Comparison of ENCODE assay signal across 8 cellular contexts in the genomic region with DNA sequence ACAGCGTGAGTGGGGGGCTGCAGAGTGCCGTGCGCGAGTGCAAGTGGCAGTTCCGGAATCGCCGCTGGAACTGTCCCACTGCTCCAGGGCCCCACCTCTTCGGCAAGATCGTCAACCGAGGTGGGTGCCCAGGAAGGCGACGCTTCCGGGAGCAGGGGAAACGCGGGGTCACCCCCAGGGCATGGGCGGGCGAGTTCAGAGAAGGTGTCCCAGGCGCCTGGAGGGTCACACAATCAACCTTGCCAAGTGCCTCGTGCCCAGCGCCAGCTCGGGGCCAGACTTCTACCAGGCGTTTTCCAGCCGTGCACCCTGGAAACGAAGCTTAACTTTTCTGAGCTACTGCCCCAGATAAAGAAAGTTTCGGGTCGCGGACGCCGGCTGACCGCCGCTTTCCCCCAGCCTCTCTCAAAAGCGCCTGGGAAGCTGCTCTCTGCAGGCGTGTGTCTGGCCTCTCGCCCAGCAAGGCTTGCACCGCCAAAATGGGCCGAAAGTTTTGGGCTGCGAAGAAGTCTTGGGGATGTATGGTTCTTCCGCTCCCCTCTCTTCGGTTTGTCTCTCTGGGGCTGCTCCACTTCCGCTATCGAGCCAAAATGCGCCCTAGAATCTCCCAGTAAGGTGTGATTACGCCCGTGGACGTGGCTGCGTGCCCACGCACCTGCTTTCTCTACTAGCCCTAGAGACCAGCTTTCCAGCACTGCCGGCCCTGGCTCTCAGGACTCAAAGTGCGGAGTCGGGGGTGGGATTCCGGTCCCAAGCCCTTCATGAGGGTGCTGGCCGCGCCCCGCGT. TPM values are rescaled to one million over a fixed set of nuclear protein-coding genes. Genes with fewer than 3 reads are reported as not detected.
DNase-seq lines count a peak whose midpoint lies in the region; ATAC-seq, FAIRE-seq and TF ChIP-seq lines count a peak whose summit lies in the region.

No MANE protein-coding gene starts in this region.

- intact Hi-C loops in activated CD4-positive, alpha-beta T cell treated with anti-CD3 and anti-CD28 coated beads, Interleukin-2, amount 10 ng/mL, durations not matched to agents 24 days and 14 days (cut with micrococcal nuclease), result loop anchor here (1.0 to 5.0 kb wide), 7 partner anchors 8 to 977 kb away; partner anchors contain the start of genes COL2A1, DDX23 and WNT10B
- intact Hi-C loops in gastrocnemius medialis (cut with DNase I; ENCODE audit: low total_unique reads), result no loop called here

- no peaks in the 10 kb centered on the region for H3K36me3 ChIP-seq in gastrocnemius medialis

- H3K27ac Mint-ChIP-seq in activated CD4-positive, alpha-beta T cell treated with anti-CD3 and anti-CD28 coated beads, Interleukin-2, amount 10 ng/mL, durations not matched to agents 24 days and 14 days, result no peak overlapping the region

- DNase-seq in GM12891 (ENCODE audit: insufficient read length, low spot score), result no peak
- DNase-seq in activated CD4-positive, alpha-beta T cell treated with anti-CD3 and anti-CD28 coated beads, Interleukin-2, amount 10 ng/mL, durations not matched to agents 24 days and 14 days, result peak; percentile 82
- DNase-seq in fibroblast of villous mesenchyme (ENCODE audit: low read depth), result no peak
- no peak for DNase-seq in gastrocnemius medialis
- DNase-seq in DMS153 (lab: John Stamatoyannopoulos, UW), result no peak
- no peak for DNase-seq in NCI-H1436 treated with DMSO at 0.1 percent for 48 hours (lab: John Stamatoyannopoulos, UW)

- H3K9me3 Mint-ChIP-seq in activated CD4-positive, alpha-beta T cell treated with anti-CD3 and anti-CD28 coated beads, Interleukin-2, amount 10 ng/mL, durations not matched to agents 24 days and 14 days, result no peaks in the 10 kb centered on the region

- no peaks in the 10 kb centered on the region for H3K9me3 ChIP-seq in gastrocnemius medialis

- H3K27me3 ChIP-seq in gastrocnemius medialis, result peaks cover 76 to 82% (median 82%) of the 10 kb centered on the region in 3 donors

- in situ Hi-C loops in gastrocnemius medialis (cut with MboI; ENCODE audit: low sequenced_read_pairs in 4 of 4), result loop anchor here in 1 of 4 donors (25.0 kb wide), 1 partner anchor 117 kb away; the partner anchor contains the start of genes DDX23 and RND1

- H3K27ac ChIP-seq in gastrocnemius medialis, result no peak overlapping the region

- peaks cover 87% of the 10 kb centered on the region for H3K27me3 Mint-ChIP-seq in activated CD4-positive, alpha-beta T cell treated with anti-CD3 and anti-CD28 coated beads, Interleukin-2, amount 10 ng/mL, durations not matched to agents 24 days and 14 days

- peak in 1 of 2 donors; percentile 21 for ATAC-seq in gastrocnemius medialis
- no peak for ATAC-seq in GM18505 (IDR thresholded peaks at IDR 0.05; ENCODE audit: unreplicated experiment)
- no peak for ATAC-seq in HG02678 (IDR thresholded peaks at IDR 0.05; ENCODE audit: unreplicated experiment)

- TF ChIP-seq POLR2A in GM12891 (IDR thresholded peaks at IDR 0.05; ENCODE audit: low read depth, low read length), result no peak
- no peak for TF ChIP-seq POLR2A in gastrocnemius medialis (IDR thresholded peaks at IDR 0.05)
- no peak for TF ChIP-seq POLR2A in GM18505 (IDR thresholded peaks at IDR 0.05; ENCODE audit: borderline replicate concordance, extremely low read depth, insufficient read depth, insufficient read length)

- H3K4me1 ChIP-seq in gastrocnemius medialis, result peaks cover 30 to 33% of the 10 kb centered on the region in 2 donors

- peak overlapping the region; percentile 73 for H3K4me3 Mint-ChIP-seq in activated CD4-positive, alpha-beta T cell treated with anti-CD3 and anti-CD28 coated beads, Interleukin-2, amount 10 ng/mL, durations not matched to agents 24 days and 14 days

- TF ChIP-seq CTCF in fibroblast of villous mesenchyme (IDR thresholded peaks at IDR 0.05; ENCODE audit: insufficient read depth, low read depth, low read length), result no peak
- TF ChIP-seq CTCF in gastrocnemius medialis (IDR thresholded peaks at IDR 0.05 in 4 of 5, conservative IDR thresholded peaks at IDR 0.05 in 1 of 5), result no peak

- H3K4me1 Mint-ChIP-seq in activated CD4-positive, alpha-beta T cell treated with anti-CD3 and anti-CD28 coated beads, Interleukin-2, amount 10 ng/mL, durations not matched to agents 24 days and 14 days, result peaks cover 55% of the 10 kb centered on the region

- H3K4me3 ChIP-seq in fibroblast of villous mesenchyme (ENCODE audit: low read depth, low read length), result peak overlapping the region; percentile 10
- H3K4me3 ChIP-seq in gastrocnemius medialis, result peak overlapping the region; percentile 37 to 60 (median 48)

- FAIRE-seq in GM12891 (lab: Jason Lieb, UNC), result peak; percentile 50

- peaks cover 2% of the 10 kb centered on the region for H3K36me3 Mint-ChIP-seq in activated CD4-positive, alpha-beta T cell treated with anti-CD3 and anti-CD28 coated beads, Interleukin-2, amount 10 ng/mL, durations not matched to agents 24 days and 14 days (ENCODE audit: low read depth)

TF ChIP-seq in GM12891, 5 proteins besides CTCF, POLR2A, EP300 and RAD21:
- TF ChIP-seq SPI1 (IDR thresholded peaks at IDR 0.05; ENCODE audit: low read depth, low read length), result peak; percentile 62
- TF ChIP-seq PAX5 (IDR thresholded peaks at IDR 0.05; ENCODE audit: insufficient read depth, low read length, severe bottlenecking), result no peak
- no peak for TF ChIP-seq TAF1 (IDR thresholded peaks at IDR 0.05; ENCODE audit: low read depth, low read length)
- TF ChIP-seq POU2F2 (IDR thresholded peaks at IDR 0.05; ENCODE audit: low read depth, low read length), result no peak

RNA-seq across cellular contexts. Expression of gene WNT1, which starts 1.7 kb away (rescaled TPM):
- polyA plus RNA-seq in GM12891 (2012; ENCODE audit: low read depth, missing spikeins), result not detected
- total RNA-seq in activated CD4-positive, alpha-beta T cell treated with anti-CD3 and anti-CD28 coated beads, Interleukin-2, amount 10 ng/mL, durations not matched to agents 24 days and 14 days, result not detected in 2 replicates
- total RNA-seq in fibroblast of villous mesenchyme (not detected in 2 replicates), gastrocnemius medialis (not detected)

RNA-seq across cellular contexts. Expression of gene WNT10B, which starts 8.3 kb away (rescaled TPM):
- 0.30 TPM for polyA plus RNA-seq in GM12891 (2012; ENCODE audit: low read depth, missing spikeins)
- total RNA-seq in activated CD4-positive, alpha-beta T cell treated with anti-CD3 and anti-CD28 coated beads, Interleukin-2, amount 10 ng/mL, durations not matched to agents 24 days and 14 days, result 0.19 and 0.21 TPM in 2 replicates
- total RNA-seq in fibroblast of villous mesenchyme (not detected in 2 replicates), gastrocnemius medialis (not detected)

RNA-seq across cellular contexts. Expression of gene DDN, which starts 19.4 kb away (rescaled TPM):
- polyA plus RNA-seq in GM12891 (2012; ENCODE audit: low read depth, missing spikeins), result 2.0 TPM
- 1.4 and 1.5 TPM in 2 replicates for total RNA-seq in activated CD4-positive, alpha-beta T cell treated with anti-CD3 and anti-CD28 coated beads, Interleukin-2, amount 10 ng/mL, durations not matched to agents 24 days and 14 days
- total RNA-seq in fibroblast of villous mesenchyme (under 0.01 and 0.32 TPM in 2 replicates), gastrocnemius medialis (100 to 1,000 TPM in 3 of 4 donors, 10 to 100 TPM in 1; 26.8 to 415 (median 232) TPM)

RNA-seq across cellular contexts. Expression of gene ARF3, which starts 22.5 kb away (rescaled TPM):
- 121 TPM for polyA plus RNA-seq in GM12891 (2012; ENCODE audit: low read depth, missing spikeins)
- total RNA-seq in activated CD4-positive, alpha-beta T cell treated with anti-CD3 and anti-CD28 coated beads, Interleukin-2, amount 10 ng/mL, durations not matched to agents 24 days and 14 days, result 109 and 112 TPM in 2 replicates
- total RNA-seq in fibroblast of villous mesenchyme (49.3 and 68.2 TPM in 2 replicates), gastrocnemius medialis (10 to 100 TPM in 3 of 4 donors, 1 to 10 TPM in 1; 4.9 to 17.2 (median 13.5) TPM)

RNA-seq across cellular contexts. Expression of gene PRKAG1, which starts 38.8 kb away (rescaled TPM):
- polyA plus RNA-seq in GM12891 (2012; ENCODE audit: low read depth, missing spikeins), result 49.9 TPM
- 75.3 and 89.8 TPM in 2 replicates for total RNA-seq in activated CD4-positive, alpha-beta T cell treated with anti-CD3 and anti-CD28 coated beads, Interleukin-2, amount 10 ng/mL, durations not matched to agents 24 days and 14 days
- total RNA-seq in fibroblast of villous mesenchyme (61.2 and 62.2 TPM in 2 replicates), gastrocnemius medialis (10 to 100 TPM; 67.4 to 97.7 (median 83.9) TPM)

Comparison
In these comparisons a context has a peak if more than half of its experiments do, and no peak if none do; other contexts are left out.
1. RNA of gene DDN, which starts 19.4 kb away (total RNA-seq): 26.8 to 415 TPM in gastrocnemius medialis; 1.4 to 1.5 TPM in activated CD4-positive, alpha-beta T cell treated with anti-CD3 and anti-CD28 coated beads, Interleukin-2, amount 10 ng/mL, durations not matched to agents 24 days and 14 days and under 0.01 to 0.32 TPM in fibroblast of villous mesenchyme; every median in the first group is over 10 times any median in the second.